18 cellular contexts compared by ENCODE assay signal in genomic region chr11:132839226-132839625, GRCh38.
"Had no signal": no experiment of that assay in that cellular context is flagged by ENCODE, and none has a peak within 500 bp of the region (broad histone marks: within the 10 kb centered on the region; RNA-seq: fewer than 3 reads in every experiment).

No MANE protein-coding gene starts in this region.

- H3K4me1 Mint-ChIP-seq: activated T-helper 17 cell treated with anti-CD3 and anti-CD28 coated beads, Interleukin-2, amount 50 U/mL, for 72 hours had no signal

- DNase-seq: activated naive CD4-positive, alpha-beta T cell; activated T-cell treated with anti-CD3 and anti-CD28 coated beads, Interleukin-2, amount 50 U/mL, for 24 hours; adrenal gland; effector CD4-positive, alpha-beta T cell; foreskin melanocyte; left ventricle myocardium superior; right cardiac atrium; stimulated activated CD4-positive, alpha-beta T cell treated with anti-CD3 and anti-CD28 coated beads, Interleukin-4, amount 100 ng/mL, for 4 hours; stimulated activated naive CD8-positive, alpha-beta T cell treated with anti-CD3 and anti-CD28 coated beads, Interleukin-15, Interleukin-2, amounts not matched to agents 100 U/mL and 50 U/mL, for 24 hours; T-helper 1 cell; tibial artery had no signal

- H3K27ac Mint-ChIP-seq: activated naive CD8-positive, alpha-beta T cell; activated T-cell treated with anti-CD3 and anti-CD28 coated beads, Interleukin-2, amount 50 U/mL, for 24 hours; activated T-helper 17 cell treated with anti-CD3 and anti-CD28 coated beads, Interleukin-2, amount 50 U/mL, for 72 hours; WTC11 had no signal

- H3K9ac ChIP-seq: parathyroid adenoma had no signal

- H3K27ac ChIP-seq: adrenal gland, cardiac muscle cell, hepatocyte, parathyroid adenoma, tibial artery had no signal

- ATAC-seq: activated T-helper 17 cell treated with anti-CD3 and anti-CD28 coated beads, Interleukin-2, amount 50 U/mL, for 72 hours; left ventricle myocardium superior; stimulated activated naive CD8-positive, alpha-beta T cell treated with anti-CD3 and anti-CD28 coated beads, Interleukin-15, Interleukin-2, amounts not matched to agents 100 U/mL and 50 U/mL, for 24 hours had no signal

- H3K4me3 ChIP-seq: adrenal gland, cardiac muscle cell, hepatocyte, tibial artery had no signal

- H3K27me3 Mint-ChIP-seq: activated naive CD8-positive, alpha-beta T cell; activated T-cell treated with anti-CD3 and anti-CD28 coated beads, Interleukin-2, amount 50 U/mL, for 24 hours; activated T-helper 17 cell treated with anti-CD3 and anti-CD28 coated beads, Interleukin-2, amount 50 U/mL, for 72 hours had no signal

- H2AFZ ChIP-seq: hepatocyte, parathyroid adenoma had no signal

- H3K9me3 Mint-ChIP-seq: activated T-helper 17 cell treated with anti-CD3 and anti-CD28 coated beads, Interleukin-2, amount 50 U/mL, for 72 hours; nephron; WTC11 had no signal

- H3K27me3 ChIP-seq: adrenal gland, cardiac muscle cell, hepatocyte, tibial artery had no signal

- H3K36me3 Mint-ChIP-seq: activated naive CD8-positive, alpha-beta T cell; WTC11 had no signal

- H3K36me3 ChIP-seq: adrenal gland, cardiac muscle cell, tibial artery had no signal

- H3K4me2 ChIP-seq: hepatocyte had no signal

- H3K4me1 ChIP-seq: adrenal gland, parathyroid adenoma, tibial artery had no signal

- H3K9me3 ChIP-seq: adrenal gland, tibial artery had no signal

- H3K79me2 ChIP-seq: hepatocyte, parathyroid adenoma had no signal

- H3K4me3 Mint-ChIP-seq: activated naive CD8-positive, alpha-beta T cell; activated T-cell treated with anti-CD3 and anti-CD28 coated beads, Interleukin-2, amount 50 U/mL, for 24 hours; activated T-helper 17 cell treated with anti-CD3 and anti-CD28 coated beads, Interleukin-2, amount 50 U/mL, for 72 hours; nephron; WTC11 had no signal
